20 cellular contexts compared by ENCODE assay signal in the genomic region with DNA sequence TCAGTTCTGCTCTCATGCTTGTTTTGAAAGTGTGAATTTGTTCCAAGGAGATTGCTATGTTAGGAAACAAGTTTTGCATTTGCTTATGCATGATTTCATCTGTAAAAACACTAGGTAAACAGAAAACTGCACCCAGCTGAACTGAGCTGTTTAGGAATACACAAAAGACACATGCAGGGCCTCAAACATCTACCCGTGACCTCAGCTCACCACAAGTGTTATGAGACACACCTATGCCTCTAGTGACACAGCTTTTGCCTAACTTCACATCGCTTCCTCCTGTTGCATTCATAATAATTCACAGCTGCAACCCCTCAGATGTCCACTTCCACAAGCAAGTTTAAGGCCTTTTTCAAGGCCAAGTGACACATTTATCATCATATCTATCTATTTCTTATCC.
DNase-seq lines count a peak whose midpoint lies in the region; ATAC-seq and TF ChIP-seq lines count a peak whose summit lies in the region.
"Had no signal": no experiment of that assay in that cellular context is flagged by ENCODE, and none has a peak within 500 bp of the region (broad histone marks: within the 10 kb centered on the region; RNA-seq: fewer than 3 reads in every experiment).

No MANE protein-coding gene starts in this region.

- ATAC-seq in natural killer cell = peak; percentile 76 to 96 (median 95)
- ATAC-seq in natural killer cell treated with Interleukin-12 subunit alpha and Interleukin-12 subunit beta and Interleukin-15 and Interleukin-18, amount 100 ng/mL, for 72 hours = no peak
- peak; percentile 64 for ATAC-seq in HG02885 (IDR thresholded peaks at IDR 0.05; ENCODE audit: poor library complexity, unreplicated experiment)
- no peak for ATAC-seq in GM18907 (IDR thresholded peaks at IDR 0.05; ENCODE audit: unreplicated experiment)
- ATAC-seq: stimulated activated naive B cell treated with anti-CD40 and anti-IgM and Interleukin-4, amounts not matched to agents 10 μg/mL and 1 μg/mL and 100 μg/mL, for 72 hours had no signal

- DNase-seq in natural killer cell = peak; percentile 23
- DNase-seq in natural killer cell treated with Interleukin-12 subunit alpha and Interleukin-12 subunit beta and Interleukin-15 and Interleukin-18, amount 100 ng/mL, for 72 hours (ENCODE audit: low spot score) = no peak
- peak; percentile 4 for DNase-seq in ecto neural progenitor cell (ENCODE audit: low spot score)
- DNase-seq in stimulated activated CD4-positive, alpha-beta T cell treated with anti-CD3 and anti-CD28 coated beads, Interleukin-2, amount 100 ng/mL, for 24 hours = no peak
- DNase-seq in T-helper 1 cell = no peak
- DNase-seq: activated CD4-positive, alpha-beta T cell treated with anti-CD3 and anti-CD28 coated beads, Interleukin-2, amount 10 ng/mL, durations not matched to agents 7 days and 5 days; activated CD8-positive, alpha-beta memory T cell treated with anti-CD3 and anti-CD28 coated beads, Interleukin-2, amount 50 U/mL, for 4 hours; activated naive CD8-positive, alpha-beta T cell treated with anti-CD3 and anti-CD28 coated beads, Interleukin-2, amount 10 ng/mL, durations not matched to agents 7 days and 5 days; CD4-positive, CD25-positive, alpha-beta regulatory T cell; effector CD8-positive, alpha-beta T cell; head of caudate nucleus; left ventricle myocardium inferior; NCI-H1048; NCI-H2081; SHP77; stimulated activated naive B cell treated with anti-CD40 and anti-IgM and Interleukin-4, amounts not matched to agents 10 μg/mL and 1 μg/mL and 100 μg/mL, for 72 hours had no signal

- peak overlapping the region; percentile 58 for H3K4me3 Mint-ChIP-seq in natural killer cell
- no peak overlapping the region for H3K4me3 Mint-ChIP-seq in natural killer cell treated with Interleukin-12 subunit alpha and Interleukin-12 subunit beta and Interleukin-15 and Interleukin-18, amount 100 ng/mL, for 72 hours
- H3K4me3 Mint-ChIP-seq: activated CD4-positive, alpha-beta T cell treated with anti-CD3 and anti-CD28 coated beads, Interleukin-2, amount 10 ng/mL, durations not matched to agents 7 days and 5 days; activated naive CD8-positive, alpha-beta T cell treated with anti-CD3 and anti-CD28 coated beads, Interleukin-2, amount 10 ng/mL, durations not matched to agents 7 days and 5 days; CD4-positive, CD25-positive, alpha-beta regulatory T cell; neural crest cell; stimulated activated naive B cell treated with anti-CD40 and anti-IgM and Interleukin-4, amounts not matched to agents 10 μg/mL and 1 μg/mL and 100 μg/mL, for 72 hours had no signal

- intact Hi-C loops in natural killer cell (cut with micrococcal nuclease) = loop anchor here (2.0 kb wide), 1 partner anchor 40 kb away; no protein-coding TSS in a partner anchor

- H3K36me3 Mint-ChIP-seq in natural killer cell = no peaks in the 10 kb centered on the region
- no peaks in the 10 kb centered on the region for H3K36me3 Mint-ChIP-seq in natural killer cell treated with Interleukin-12 subunit alpha and Interleukin-12 subunit beta and Interleukin-15 and Interleukin-18, amount 100 ng/mL, for 72 hours
- H3K36me3 Mint-ChIP-seq: activated naive CD8-positive, alpha-beta T cell treated with anti-CD3 and anti-CD28 coated beads, Interleukin-2, amount 10 ng/mL, durations not matched to agents 7 days and 5 days; CD4-positive, CD25-positive, alpha-beta regulatory T cell; stimulated activated naive B cell treated with anti-CD40 and anti-IgM and Interleukin-4, amounts not matched to agents 10 μg/mL and 1 μg/mL and 100 μg/mL, for 72 hours had no signal

- TF ChIP-seq CTCF in natural killer cell (IDR thresholded peaks at IDR 0.05) = no peak

- H3K27me3 Mint-ChIP-seq in natural killer cell (ENCODE audit: low read depth in 2 of 2) = no peaks in the 10 kb centered on the region
- no peaks in the 10 kb centered on the region for H3K27me3 Mint-ChIP-seq in natural killer cell treated with Interleukin-12 subunit alpha and Interleukin-12 subunit beta and Interleukin-15 and Interleukin-18, amount 100 ng/mL, for 72 hours
- H3K27me3 Mint-ChIP-seq: activated CD4-positive, alpha-beta T cell treated with anti-CD3 and anti-CD28 coated beads, Interleukin-2, amount 10 ng/mL, durations not matched to agents 7 days and 5 days; CD4-positive, CD25-positive, alpha-beta regulatory T cell had no signal

- peak overlapping the region; percentile 80 to 85 for H3K27ac Mint-ChIP-seq in natural killer cell
- no peak overlapping the region for H3K27ac Mint-ChIP-seq in natural killer cell treated with Interleukin-12 subunit alpha and Interleukin-12 subunit beta and Interleukin-15 and Interleukin-18, amount 100 ng/mL, for 72 hours
- H3K27ac Mint-ChIP-seq: activated CD4-positive, alpha-beta T cell treated with anti-CD3 and anti-CD28 coated beads, Interleukin-2, amount 10 ng/mL, durations not matched to agents 7 days and 5 days; activated naive CD8-positive, alpha-beta T cell treated with anti-CD3 and anti-CD28 coated beads, Interleukin-2, amount 10 ng/mL, durations not matched to agents 7 days and 5 days; CD4-positive, CD25-positive, alpha-beta regulatory T cell; progenitor cell of endocrine pancreas; stimulated activated naive B cell treated with anti-CD40 and anti-IgM and Interleukin-4, amounts not matched to agents 10 μg/mL and 1 μg/mL and 100 μg/mL, for 72 hours had no signal

- H3K9me3 Mint-ChIP-seq in natural killer cell = peaks cover 2% of the 10 kb centered on the region in 2 donors
- peaks cover 3% of the 10 kb centered on the region for H3K9me3 Mint-ChIP-seq in natural killer cell treated with Interleukin-12 subunit alpha and Interleukin-12 subunit beta and Interleukin-15 and Interleukin-18, amount 100 ng/mL, for 72 hours
- H3K9me3 Mint-ChIP-seq: activated CD4-positive, alpha-beta T cell treated with anti-CD3 and anti-CD28 coated beads, Interleukin-2, amount 10 ng/mL, durations not matched to agents 7 days and 5 days; activated naive CD8-positive, alpha-beta T cell treated with anti-CD3 and anti-CD28 coated beads, Interleukin-2, amount 10 ng/mL, durations not matched to agents 7 days and 5 days had no signal

- peaks cover 28 to 41% of the 10 kb centered on the region in 2 donors for H3K4me1 Mint-ChIP-seq in natural killer cell
- H3K4me1 Mint-ChIP-seq in natural killer cell treated with Interleukin-12 subunit alpha and Interleukin-12 subunit beta and Interleukin-15 and Interleukin-18, amount 100 ng/mL, for 72 hours (ENCODE audit: low read depth in 2 of 2) = peaks cover 7 to 17% of the 10 kb centered on the region in 2 donors
- H3K4me1 Mint-ChIP-seq: activated CD4-positive, alpha-beta T cell treated with anti-CD3 and anti-CD28 coated beads, Interleukin-2, amount 10 ng/mL, durations not matched to agents 7 days and 5 days; activated naive CD8-positive, alpha-beta T cell treated with anti-CD3 and anti-CD28 coated beads, Interleukin-2, amount 10 ng/mL, durations not matched to agents 7 days and 5 days; CD4-positive, CD25-positive, alpha-beta regulatory T cell; stimulated activated naive B cell treated with anti-CD40 and anti-IgM and Interleukin-4, amounts not matched to agents 10 μg/mL and 1 μg/mL and 100 μg/mL, for 72 hours had no signal

Comparison
In these comparisons a context has a peak if more than half of its experiments do, and no peak if none do; other contexts are left out.
1. ATAC-seq: peak in natural killer cell (3 of 3) and HG02885 (single experiment); none in natural killer cell treated with Interleukin-12 subunit alpha and Interleukin-12 subunit beta and Interleukin-15 and Interleukin-18, amount 100 ng/mL, for 72 hours (0 of 2) and GM18907 (single experiment).
2. DNase-seq: peak in natural killer cell (single experiment) and ecto neural progenitor cell (single experiment); none in natural killer cell treated with Interleukin-12 subunit alpha and Interleukin-12 subunit beta and Interleukin-15 and Interleukin-18, amount 100 ng/mL, for 72 hours (single experiment), stimulated activated CD4-positive, alpha-beta T cell treated with anti-CD3 and anti-CD28 coated beads, Interleukin-2, amount 100 ng/mL, for 24 hours (0 of 2) and T-helper 1 cell (0 of 5).
3. H3K27ac Mint-ChIP-seq: peak in natural killer cell (2 of 2); none in natural killer cell treated with Interleukin-12 subunit alpha and Interleukin-12 subunit beta and Interleukin-15 and Interleukin-18, amount 100 ng/mL, for 72 hours (0 of 2).